Comparison of ENCODE assay signal across 14 cellular contexts in the genomic region with DNA sequence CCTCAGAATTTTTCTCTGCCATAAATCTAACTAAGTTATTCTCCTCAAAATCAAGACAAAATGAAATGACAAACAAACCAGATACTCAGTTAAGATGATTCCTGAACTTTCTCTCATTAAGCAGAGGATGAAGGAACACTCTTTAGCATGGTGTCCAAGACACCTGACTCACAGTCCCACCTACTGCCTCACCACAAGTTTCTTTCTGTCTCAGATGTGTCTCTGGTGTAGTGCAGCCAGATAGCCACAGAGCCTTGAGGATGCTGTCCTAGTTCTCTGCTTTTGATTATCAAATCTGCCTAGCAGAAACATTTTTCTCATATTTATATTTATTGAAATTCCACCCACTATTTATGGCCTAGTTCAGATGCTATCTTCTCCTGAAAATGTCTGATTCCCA.
DNase-seq lines count a peak whose midpoint lies in the region; ATAC-seq and TF ChIP-seq lines count a peak whose summit lies in the region.
"Had no signal": no experiment of that assay in that cellular context is flagged by ENCODE, and none has a peak within 500 bp of the region (broad histone marks: within the 10 kb centered on the region; RNA-seq: fewer than 3 reads in every experiment).

No MANE protein-coding gene starts in this region.

- H3K9me3 Mint-ChIP-seq in natural killer cell treated with Interleukin-12 subunit alpha and Interleukin-12 subunit beta and Interleukin-15 and Interleukin-18, amount 100 ng/mL, for 72 hours: peaks cover 12% of the 10 kb centered on the region
- H3K9me3 Mint-ChIP-seq in natural killer cell: peaks cover 9 to 15% of the 10 kb centered on the region in 2 donors
- peaks cover 11% of the 10 kb centered on the region for H3K9me3 Mint-ChIP-seq in progenitor cell of endocrine pancreas (ENCODE audit: low read depth)

- H3K4me3 Mint-ChIP-seq in natural killer cell treated with Interleukin-12 subunit alpha and Interleukin-12 subunit beta and Interleukin-15 and Interleukin-18, amount 100 ng/mL, for 72 hours: no peak overlapping the region
- H3K4me3 Mint-ChIP-seq in natural killer cell (no peak overlapping the region), progenitor cell of endocrine pancreas (ENCODE audit: low read depth) (no peak overlapping the region)
- H3K4me3 Mint-ChIP-seq: activated CD4-positive, alpha-beta T cell treated with anti-CD3 and anti-CD28 coated beads for 36 hours had no signal

- no peak for TF ChIP-seq CTCF in natural killer cell (IDR thresholded peaks at IDR 0.05)
- no peak for TF ChIP-seq CTCF in progenitor cell of endocrine pancreas (IDR thresholded peaks at IDR 0.05; ENCODE audit: unreplicated experiment)

- H3K36me3 Mint-ChIP-seq in natural killer cell treated with Interleukin-12 subunit alpha and Interleukin-12 subunit beta and Interleukin-15 and Interleukin-18, amount 100 ng/mL, for 72 hours: peaks cover 13% of the 10 kb centered on the region
- H3K36me3 Mint-ChIP-seq in natural killer cell (peaks cover 9% of the 10 kb centered on the region), progenitor cell of endocrine pancreas (ENCODE audit: insufficient read depth) (no peaks in the 10 kb centered on the region)

- POLR2A ChIA-PET in HEK293T (lab: Yijun Ruan, JAX): no interaction called here

- no peak overlapping the region for H3K27ac Mint-ChIP-seq in natural killer cell treated with Interleukin-12 subunit alpha and Interleukin-12 subunit beta and Interleukin-15 and Interleukin-18, amount 100 ng/mL, for 72 hours
- H3K27ac Mint-ChIP-seq in natural killer cell (no peak overlapping the region), progenitor cell of endocrine pancreas (peak overlapping the region; percentile 29)
- H3K27ac Mint-ChIP-seq: activated CD4-positive, alpha-beta T cell treated with anti-CD3 and anti-CD28 coated beads for 36 hours had no signal

- peak; percentile 66 for ATAC-seq in natural killer cell treated with Interleukin-12 subunit alpha and Interleukin-12 subunit beta and Interleukin-15 and Interleukin-18, amount 100 ng/mL, for 72 hours
- ATAC-seq in natural killer cell (no peak), GM21723 (IDR thresholded peaks at IDR 0.05; ENCODE audit: unreplicated experiment) (peak; percentile 98), HG03103 (IDR thresholded peaks at IDR 0.05; ENCODE audit: low read depth, unreplicated experiment) (peak; percentile 92)
- ATAC-seq: activated CD4-positive, alpha-beta T cell treated with anti-CD3 and anti-CD28 coated beads for 36 hours had no signal

- no peaks in the 10 kb centered on the region for H3K27me3 Mint-ChIP-seq in natural killer cell treated with Interleukin-12 subunit alpha and Interleukin-12 subunit beta and Interleukin-15 and Interleukin-18, amount 100 ng/mL, for 72 hours
- H3K27me3 Mint-ChIP-seq in natural killer cell (ENCODE audit: low read depth in 2 of 2) (no peaks in the 10 kb centered on the region), progenitor cell of endocrine pancreas (no peaks in the 10 kb centered on the region)

- CTCF ChIA-PET in HEK293T (lab: Yijun Ruan, JAX): no interaction called here

- peaks cover 16 to 17% of the 10 kb centered on the region in 2 donors for H3K4me1 Mint-ChIP-seq in natural killer cell treated with Interleukin-12 subunit alpha and Interleukin-12 subunit beta and Interleukin-15 and Interleukin-18, amount 100 ng/mL, for 72 hours (ENCODE audit: low read depth in 2 of 2)
- peaks cover 0 to 18% of the 10 kb centered on the region in 2 donors for H3K4me1 Mint-ChIP-seq in natural killer cell
- peaks cover 21% of the 10 kb centered on the region for H3K4me1 Mint-ChIP-seq in progenitor cell of endocrine pancreas (ENCODE audit: low read depth)

- intact Hi-C loops in natural killer cell (cut with micrococcal nuclease): no loop called here

- DNase-seq in natural killer cell treated with Interleukin-12 subunit alpha and Interleukin-12 subunit beta and Interleukin-15 and Interleukin-18, amount 100 ng/mL, for 72 hours (ENCODE audit: low spot score): no peak
- DNase-seq in natural killer cell: no peak
- DNase-seq in progenitor cell of endocrine pancreas (ENCODE audit: low spot score, unreplicated experiment): no peak
- DNase-seq in activated T-cell treated with anti-CD3 and anti-CD28 coated beads for 4 hours: no peak
- no peak for DNase-seq in HEK293T (ENCODE audit: extremely low spot score)
- no peak for DNase-seq in RKO (ENCODE audit: low spot score)
- DNase-seq: activated CD4-positive, alpha-beta T cell treated with anti-CD3 and anti-CD28 coated beads for 36 hours; Calu3; hypothalamus; mammary epithelial cell; NCI-H1694 treated with DMSO at 0.1 percent for 48 hours; stimulated activated naive CD4-positive, alpha-beta T cell had no signal

TF ChIP-seq in HEK293T, 16 proteins besides CTCF, POLR2A, EP300 and RAD21:
- TF ChIP-seq SP1 (IDR thresholded peaks at IDR 0.05) (no peak), FOXK2 (IDR thresholded peaks at IDR 0.05) (no peak), ARNT (IDR thresholded peaks at IDR 0.05) (no peak), L3MBTL2 (conservative IDR thresholded peaks at IDR 0.05) (no peak), ELF4 (IDR thresholded peaks at IDR 0.05) (no peak), FOXA1 (IDR thresholded peaks at IDR 0.05) (no peak), SUZ12 (IDR thresholded peaks at IDR 0.05) (no peak), BHLHE40 (IDR thresholded peaks at IDR 0.05; ENCODE audit: borderline replicate concordance) (no peak), HDGF (IDR thresholded peaks at IDR 0.05; ENCODE audit: borderline replicate concordance) (no peak), TARDBP (IDR thresholded peaks at IDR 0.05) (no peak), NFRKB (IDR thresholded peaks at IDR 0.05) (no peak), CTBP1 (IDR thresholded peaks at IDR 0.05; ENCODE audit: borderline replicate concordance) (no peak), FOXM1 (IDR thresholded peaks at IDR 0.05; ENCODE audit: borderline replicate concordance) (no peak), PKNOX1 (IDR thresholded peaks at IDR 0.05) (no peak), ZNF384 (IDR thresholded peaks at IDR 0.05) (no peak)
TF ChIP-seq in HEK293T: peak in this region for 0.

Comparison
In these comparisons a context has a peak if more than half of its experiments do, and no peak if none do; other contexts are left out.
1. ATAC-seq: peak in natural killer cell treated with Interleukin-12 subunit alpha and Interleukin-12 subunit beta and Interleukin-15 and Interleukin-18, amount 100 ng/mL, for 72 hours (2 of 2), GM21723 (single experiment) and HG03103 (single experiment); none in natural killer cell (0 of 3).